ENCODE assay signal across 9 cellular contexts in genomic region chr20:13996265-13996664, GRCh38.
A peak's percentile ranks its signal among the peaks of the same experiment; 100 is the strongest.
DNase-seq lines count a peak whose midpoint lies in the region; ATAC-seq lines count a peak whose summit lies in the region.
"Had no signal": no experiment of that assay in that cellular context is flagged by ENCODE, and none has a peak within 500 bp of the region (broad histone marks: within the 10 kb centered on the region; RNA-seq: fewer than 3 reads in every experiment).

No MANE protein-coding gene starts in this region.

- DNase-seq in NCI-H2196 (lab: John Stamatoyannopoulos, UW; ENCODE audit: unreplicated experiment), result peak; percentile 32
- DNase-seq in NCI-H2196 treated with DMSO at 0.1 percent for 48 hours (lab: John Stamatoyannopoulos, UW; ENCODE audit: unreplicated experiment), result no peak
- peak; percentile 9 for DNase-seq in adipocyte (ENCODE audit: low read depth)
- DNase-seq in kidney tubule cell (ENCODE audit: low spot score), result peak; percentile 21
- peak; percentile 50 for DNase-seq in superior temporal gyrus (ENCODE audit: extremely low spot score)
- no peak for DNase-seq in 8988T
- no peak for DNase-seq in LoVo (ENCODE audit: low spot score)

- ATAC-seq in HG03095 (IDR thresholded peaks at IDR 0.05; ENCODE audit: unreplicated experiment), result no peak

- no peaks in the 10 kb centered on the region for H3K4me1 ChIP-seq in adipocyte (ENCODE audit: control insufficient read depth, insufficient read depth, low read length)

- H3K9ac ChIP-seq in adipocyte (ENCODE audit: low read length), result peak overlapping the region; percentile 60
- H3K9ac ChIP-seq: BLaER1 had no signal

- peak overlapping the region; percentile 89 for H3K4me3 ChIP-seq in adipocyte (ENCODE audit: low read length)
- H3K4me3 ChIP-seq: BLaER1 had no signal

- H3K36me3 ChIP-seq in adipocyte (ENCODE audit: control insufficient read depth, insufficient read depth, low read length, severe bottlenecking), result no peaks in the 10 kb centered on the region
- H3K36me3 ChIP-seq: BLaER1 had no signal

- H3K27me3 ChIP-seq in adipocyte (replicated peaks; ENCODE audit: control insufficient read depth, insufficient read depth, low read length), result no peaks in the 10 kb centered on the region
- H3K27me3 ChIP-seq: BLaER1 had no signal

- peaks cover 24% of the 10 kb centered on the region for H3K9me3 ChIP-seq in adipocyte (ENCODE audit: control insufficient read depth, low read length)

Comparison
In these comparisons a context has a peak if more than half of its experiments do, and no peak if none do; other contexts are left out.
1. DNase-seq: peak in NCI-H2196 (single experiment), adipocyte (single experiment), kidney tubule cell (single experiment) and superior temporal gyrus (single experiment); none in NCI-H2196 treated with DMSO at 0.1 percent for 48 hours (single experiment), 8988T (single experiment) and LoVo (single experiment).